In the genomic region with DNA sequence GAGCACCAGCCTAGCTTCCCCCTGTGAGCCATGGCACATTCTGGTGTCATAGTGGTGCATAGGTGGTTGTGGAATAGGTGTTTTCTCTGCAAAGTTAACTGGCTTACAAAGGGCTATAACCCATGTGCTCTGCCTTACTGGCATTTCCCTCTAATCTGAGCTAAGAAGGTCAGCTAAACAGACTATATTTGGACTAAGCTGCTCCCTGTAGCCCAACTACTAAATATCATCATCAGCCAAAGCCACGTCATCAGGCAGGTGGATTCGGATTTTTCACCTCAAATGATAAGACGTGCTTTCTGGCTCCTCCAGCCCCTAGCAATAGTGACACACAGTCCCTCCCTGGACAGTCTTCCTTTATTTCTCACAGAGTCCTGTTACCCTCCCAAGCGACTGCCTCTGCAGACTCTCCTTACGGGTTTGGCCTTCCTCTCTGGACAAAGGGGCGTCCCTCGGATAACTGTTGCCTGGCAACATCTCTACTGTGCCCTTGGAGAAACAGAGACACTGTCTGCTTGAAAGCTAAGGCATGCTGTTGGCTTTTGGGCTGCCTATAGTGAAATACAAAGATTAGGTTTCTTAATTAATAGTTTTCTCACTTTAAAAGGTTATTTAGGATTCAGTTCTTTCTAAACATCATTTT, we compare ENCODE assay signal across 18 cellular contexts. TPM values are rescaled to one million over a fixed set of nuclear protein-coding genes. Genes with fewer than 3 reads are reported as not detected.
DNase-seq lines count a peak whose midpoint lies in the region; ATAC-seq and TF ChIP-seq lines count a peak whose summit lies in the region.
"Had no signal": no experiment of that assay in that cellular context is flagged by ENCODE, and none has a peak within 500 bp of the region (broad histone marks: within the 10 kb centered on the region; RNA-seq: fewer than 3 reads in every experiment).

No MANE protein-coding gene starts in this region.

- H3K9me3 ChIP-seq in cardiac muscle cell (ENCODE audit: low read depth) (no peaks in the 10 kb centered on the region), left ventricle myocardium inferior (replicated peaks) (no peaks in the 10 kb centered on the region), right cardiac atrium (ENCODE audit: control insufficient read depth, low read length) (no peaks in the 10 kb centered on the region), trophoblast cell (ENCODE audit: insufficient read depth, low read depth, low read length) (peaks cover 2% of the 10 kb centered on the region), endodermal cell (ENCODE audit: control insufficient read depth, low read length) (no peaks in the 10 kb centered on the region)

- H3K4me1 ChIP-seq in cardiac muscle cell (ENCODE audit: low read depth): peaks cover 33% of the 10 kb centered on the region
- peaks cover 19% of the 10 kb centered on the region for H3K4me1 ChIP-seq in left ventricle myocardium inferior
- H3K4me1 ChIP-seq in right cardiac atrium (ENCODE audit: control insufficient read depth, insufficient read depth, low read length): no peaks in the 10 kb centered on the region
- peaks cover 16 to 29% of the 10 kb centered on the region in 2 experiments for H3K4me1 ChIP-seq in trophoblast cell (ENCODE audit: control insufficient read depth in 1 of 2, insufficient read depth in 2 of 2, low read length in 2 of 2)
- H3K4me1 ChIP-seq in endodermal cell (ENCODE audit: control insufficient read depth, insufficient read depth, low read length): peaks cover 6% of the 10 kb centered on the region

- H3K27me3 Mint-ChIP-seq in endodermal cell (ENCODE audit: insufficient read depth): no peaks in the 10 kb centered on the region

- ATAC-seq in right cardiac atrium: peak; percentile 63 to 84
- no peak for ATAC-seq in GM18861 (IDR thresholded peaks at IDR 0.05; ENCODE audit: unreplicated experiment)

- H3K4me3 ChIP-seq in cardiac muscle cell (no peak overlapping the region), left ventricle myocardium inferior (no peak overlapping the region), right cardiac atrium (ENCODE audit: low read length) (no peak overlapping the region), trophoblast cell (ENCODE audit: low read depth, low read length) (no peak overlapping the region), endodermal cell (ENCODE audit: low read length) (no peak overlapping the region)
- H3K4me3 ChIP-seq: SK-N-MC had no signal

- H2BK12ac ChIP-seq in trophoblast cell (ENCODE audit: low read length): peak overlapping the region; percentile 60

- no peak overlapping the region for H3K4me3 Mint-ChIP-seq in endodermal cell

- H3K9me3 Mint-ChIP-seq in endodermal cell: no peaks in the 10 kb centered on the region

- peaks cover 9% of the 10 kb centered on the region for H3K4me1 Mint-ChIP-seq in endodermal cell

- no peak overlapping the region for H3K14ac ChIP-seq in trophoblast cell (ENCODE audit: low read length)

- H2BK120ac ChIP-seq in trophoblast cell (ENCODE audit: insufficient read depth, low read length, poor library complexity): peak overlapping the region; percentile 36

- H3K4me2 ChIP-seq in trophoblast cell (ENCODE audit: low read length): no peak overlapping the region

- 39% methylated on average over 7 of the region's 7 CpGs for WGBS in right cardiac atrium
- WGBS in trophoblast cell (ENCODE audit: extremely low coverage, insufficient coverage, insufficient read length): no CpG with 5 or more reads among the region's 7 CpGs
- WGBS in endodermal cell (ENCODE audit: insufficient coverage in 1 of 2, insufficient read length in 1 of 2), 2 experiments: 74 to 87% methylated on average over 5 to 7 of the region's 7 CpGs

- no peak overlapping the region for H3K27ac Mint-ChIP-seq in endodermal cell

- H3K27me3 ChIP-seq in cardiac muscle cell (no peaks in the 10 kb centered on the region), left ventricle myocardium inferior (ENCODE audit: low read depth) (no peaks in the 10 kb centered on the region), right cardiac atrium (ENCODE audit: control insufficient read depth, insufficient read depth) (no peaks in the 10 kb centered on the region), trophoblast cell (ENCODE audit: insufficient read depth, low read length) (no peaks in the 10 kb centered on the region), endodermal cell (ENCODE audit: control insufficient read depth, insufficient read depth, low read length, poor library complexity, severe bottlenecking) (no peaks in the 10 kb centered on the region)

- H4K12ac ChIP-seq in trophoblast cell (ENCODE audit: low read depth, low read length): no peak overlapping the region

- peaks cover 3% of the 10 kb centered on the region for H3K79me2 ChIP-seq in trophoblast cell (ENCODE audit: control insufficient read depth, insufficient read depth, low read length, poor library complexity)

- H3K27ac ChIP-seq in cardiac muscle cell (peak overlapping the region; percentile 27), left ventricle myocardium inferior (replicated peaks) (no peak overlapping the region), right cardiac atrium (ENCODE audit: low read length) (no peak overlapping the region), trophoblast cell (ENCODE audit: low read depth, low read length) (no peak overlapping the region), endodermal cell (ENCODE audit: low read depth, low read length) (no peak overlapping the region)
- H3K27ac ChIP-seq: SK-N-MC had no signal

- DNase-seq in cardiac muscle cell (ENCODE audit: low read depth in 1 of 2, low spot score in 1 of 2) (peak in 1 of 2 donors; percentile 47), left ventricle myocardium inferior (no peak), NCI-H748 (lab: John Stamatoyannopoulos, UW; ENCODE audit: unreplicated experiment) (peak; percentile 67), right cardiac atrium (no peak), trophoblast cell (no peak), endodermal cell (no peak)
- DNase-seq: C1 segment of cervical spinal cord, GDM1, Kasumi-1, MM.1S, NCI-H1092 treated with DMSO at 0.1 percent for 48 hours, NCI-H1694 treated with DMSO at 0.1 percent for 48 hours, NCI-H2171 treated with DMSO at 0.1 percent for 48 hours, NCI-H446 treated with DMSO at 0.1 percent for 48 hours had no signal

- peaks cover 34% of the 10 kb centered on the region for H3K79me1 ChIP-seq in trophoblast cell (ENCODE audit: low read length)

- no peak overlapping the region for H3K18ac ChIP-seq in trophoblast cell (ENCODE audit: low read length)

- intact Hi-C loops in left ventricle myocardium inferior (cut with micrococcal nuclease) (no loop called here), right cardiac atrium (cut with DNase I) (no loop called here)

- H4K91ac ChIP-seq in trophoblast cell (ENCODE audit: low read depth, low read length): peak overlapping the region; percentile 63

- no peaks in the 10 kb centered on the region for H3K36me3 ChIP-seq in cardiac muscle cell
- H3K36me3 ChIP-seq in left ventricle myocardium inferior: no peaks in the 10 kb centered on the region
- peaks cover 0 to 5% of the 10 kb centered on the region in 2 experiments for H3K36me3 ChIP-seq in trophoblast cell (ENCODE audit: control insufficient read depth in 1 of 2, insufficient read depth in 2 of 2, low read length in 2 of 2)
- no peaks in the 10 kb centered on the region for H3K36me3 ChIP-seq in endodermal cell (ENCODE audit: control insufficient read depth, insufficient read depth, low read length)

- no peak overlapping the region for H2AFZ ChIP-seq in trophoblast cell (ENCODE audit: insufficient read depth, low read length, poor library complexity)

- no peaks in the 10 kb centered on the region for H3K36me3 Mint-ChIP-seq in endodermal cell (ENCODE audit: low read depth)

- H2AK5ac ChIP-seq in trophoblast cell (ENCODE audit: low read length): peak overlapping the region; percentile 32

- H3K23ac ChIP-seq in trophoblast cell (ENCODE audit: low read length): no peak overlapping the region

- H4K8ac ChIP-seq in trophoblast cell (ENCODE audit: low read depth, low read length): peak overlapping the region; percentile 36

- H2BK5ac ChIP-seq in trophoblast cell (ENCODE audit: low read depth, low read length, poor library complexity): no peak overlapping the region

- H3K4ac ChIP-seq in trophoblast cell (ENCODE audit: low read depth, low read length): no peak overlapping the region

- H3K9ac ChIP-seq in trophoblast cell (ENCODE audit: low read length) (no peak overlapping the region), endodermal cell (ENCODE audit: extremely low read depth, low read length, poor library complexity, severe bottlenecking) (no peak overlapping the region)

- no peak for TF ChIP-seq CTCF in cardiac muscle cell (IDR thresholded peaks at IDR 0.05; ENCODE audit: low read depth, low read length)
- no peak for TF ChIP-seq CTCF in left ventricle myocardium inferior (IDR thresholded peaks at IDR 0.05; ENCODE audit: borderline replicate concordance)
- no peak for TF ChIP-seq CTCF in endodermal cell (conservative IDR thresholded peaks at IDR 0.05)

RNA-seq across cellular contexts. Expression of gene SLC13A4, which starts 9.1 kb away (rescaled TPM):
- total RNA-seq in cardiac muscle cell: 0.12 and 0.25 TPM in 2 replicates
- 3.3 and 3.9 TPM in 2 replicates for polyA plus RNA-seq in cardiac muscle cell
- 0.44 TPM for total RNA-seq in left ventricle myocardium inferior
- total RNA-seq in right cardiac atrium: under 1 TPM in 2 of 4 donors, not detected in 2; 0.23 to 0.41 TPM
- 0.16 TPM for polyA plus RNA-seq in right cardiac atrium
- 437 and 491 TPM in 2 replicates for polyA plus RNA-seq in trophoblast cell (2013)
- 1 to 10 TPM; 1.8 to 3.2 TPM for total RNA-seq in endodermal cell
- polyA plus RNA-seq in endodermal cell (2013, experiment 1 of 2): 2.7 TPM
- polyA plus RNA-seq in endodermal cell (2013, experiment 2 of 2): 1.4 TPM
- total RNA-seq: A673 had no signal

RNA-seq across cellular contexts. Expression of gene FAM180A, which starts 29.7 kb away (rescaled TPM):
- total RNA-seq in cardiac muscle cell (not detected in 2 replicates), left ventricle myocardium inferior (19.7 TPM), right cardiac atrium (10 to 100 TPM in 1 of 4 donors, 1 to 10 TPM in 3; 1.6 to 11.3 (median 8.1) TPM), endodermal cell (not detected)
- polyA plus RNA-seq in cardiac muscle cell (not detected in 2 replicates), right cardiac atrium (3.7 TPM)
- 0.18 and 0.21 TPM in 2 replicates for polyA plus RNA-seq in trophoblast cell (2013)
- not detected for polyA plus RNA-seq in endodermal cell (2013, experiment 1 of 2)
- not detected for polyA plus RNA-seq in endodermal cell (2013, experiment 2 of 2)
- total RNA-seq: A673, H1 had no signal
- polyA plus RNA-seq: H1 had no signal

RNA-seq across cellular contexts. Expression of gene STMP1, which starts 56.6 kb away (rescaled TPM):
- total RNA-seq in cardiac muscle cell (11.6 and 17.7 TPM in 2 replicates), left ventricle myocardium inferior (28.2 TPM), right cardiac atrium (10 to 100 TPM; 27.4 to 30.9 (median 28.7) TPM), endodermal cell (10 to 100 TPM; 33.1 to 38.2 TPM)
- polyA plus RNA-seq in cardiac muscle cell (75.7 and 91.1 TPM in 2 replicates), right cardiac atrium (30.8 TPM)
- polyA plus RNA-seq in trophoblast cell (2013): 41.4 and 42.5 TPM in 2 replicates
- polyA plus RNA-seq in endodermal cell (2013, experiment 1 of 2): 64.2 TPM
- polyA plus RNA-seq in endodermal cell (2013, experiment 2 of 2): 63.6 TPM
